ENCODE assay signal across 24 cellular contexts in the genomic region with DNA sequence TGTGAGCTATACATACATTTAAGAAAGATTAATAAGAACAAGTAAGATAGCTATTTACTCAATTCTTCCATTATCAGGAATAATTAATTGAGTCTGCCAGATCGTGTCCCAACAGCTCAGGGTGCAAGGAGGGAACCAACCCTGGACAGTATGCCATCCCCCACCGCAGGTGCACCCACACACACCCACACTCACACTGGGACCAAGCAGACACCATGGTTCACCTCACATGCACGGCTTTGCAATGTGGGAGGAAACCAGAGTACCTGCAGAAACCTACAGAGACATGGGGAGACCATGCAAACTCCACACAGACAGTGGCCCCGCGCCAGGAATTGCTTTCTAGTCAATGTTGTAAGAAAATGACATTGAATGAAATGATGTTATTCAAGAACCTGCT. TPM values are rescaled to one million over a fixed set of nuclear protein-coding genes. Genes with fewer than 3 reads are reported as not detected.
DNase-seq lines count a peak whose midpoint lies in the region; ATAC-seq and TF ChIP-seq lines count a peak whose summit lies in the region.
"Had no signal": no experiment of that assay in that cellular context is flagged by ENCODE, and none has a peak within 500 bp of the region (broad histone marks: within the 10 kb centered on the region; RNA-seq: fewer than 3 reads in every experiment).

No MANE protein-coding gene starts in this region.

- H3K4me3 ChIP-seq in left ventricle myocardium inferior (no peak overlapping the region), heart left ventricle (no peak overlapping the region), IMR-90 (ENCODE audit: insufficient read depth, low read depth, low read length) (no peak overlapping the region), neuronal stem cell (ENCODE audit: low read length in 2 of 2) (no peak overlapping the region)
- H3K4me3 ChIP-seq: BLaER1, GM12878 had no signal

- H3K4me1 ChIP-seq in left ventricle myocardium inferior (peaks cover 44% of the 10 kb centered on the region), heart left ventricle (peaks cover 0 to 36% (median 11%) of the 10 kb centered on the region in 12 donors), IMR-90 (ENCODE audit: control insufficient read depth, insufficient read depth, low read length) (peaks cover 13% of the 10 kb centered on the region), neuronal stem cell (ENCODE audit: control insufficient read depth in 2 of 2, insufficient read depth in 1 of 2, low read depth in 1 of 2, low read length in 2 of 2) (peaks cover 0 to 3% of the 10 kb centered on the region in 2 donors)
- H3K4me1 ChIP-seq: BE2C, BLaER1 had no signal

- TF ChIP-seq CTCF in left ventricle myocardium inferior (IDR thresholded peaks at IDR 0.05; ENCODE audit: borderline replicate concordance): no peak
- no peak for TF ChIP-seq CTCF in heart left ventricle (IDR thresholded peaks at IDR 0.05)
- TF ChIP-seq CTCF in IMR-90 (conservative IDR thresholded peaks at IDR 0.05; ENCODE audit: low read depth, low read length): no peak

- H3K9ac ChIP-seq in IMR-90 (ENCODE audit: low read depth, low read length) (no peak overlapping the region), neuronal stem cell (ENCODE audit: low read depth, low read length, poor library complexity) (no peak overlapping the region)
- H3K9ac ChIP-seq: BLaER1 had no signal

- no peaks in the 10 kb centered on the region for H3K79me1 ChIP-seq in IMR-90 (ENCODE audit: low read depth in 1 of 2, low read length in 2 of 2)
- H3K79me1 ChIP-seq in neuronal stem cell (ENCODE audit: low read depth, low read length): no peaks in the 10 kb centered on the region

- H4K20me1 ChIP-seq in IMR-90 (ENCODE audit: insufficient read depth, low read length): no peaks in the 10 kb centered on the region
- H4K20me1 ChIP-seq: BLaER1 had no signal

- WGBS in heart left ventricle, 4 donors: 92 to 96% (median 94%) methylated on average over 5 of the region's 5 CpGs
- WGBS in IMR-90 (ENCODE audit: extremely low coverage in 2 of 2, insufficient read length in 1 of 2), 2 experiments: 100% methylated on average over 1 of the region's 5 CpGs; no CpG with 5 or more reads in 1 of the 2 experiments
- WGBS in neuronal stem cell (ENCODE audit: extremely low coverage in 2 of 2, insufficient read length in 2 of 2, insufficient replicate concordance in 1 of 2), 2 donors: no CpG with 5 or more reads among the region's 5 CpGs

- H3K56ac ChIP-seq in IMR-90 (ENCODE audit: extremely low read depth, insufficient read depth, low read length): no peak overlapping the region

- no peak overlapping the region for H2AK9ac ChIP-seq in IMR-90 (replicated peaks; ENCODE audit: low read depth, low read length, poor library complexity)

- H2BK5ac ChIP-seq in IMR-90 (ENCODE audit: low read depth, low read length, poor library complexity, severe bottlenecking) (no peak overlapping the region), neuronal stem cell (ENCODE audit: low read length) (no peak overlapping the region)

- H3K4ac ChIP-seq in IMR-90 (ENCODE audit: low read depth, low read length): no peak overlapping the region
- H3K4ac ChIP-seq in neuronal stem cell (ENCODE audit: low read length): no peak overlapping the region

- dilution Hi-C loops in IMR-90 (cut with HindIII; ENCODE audit: low sequenced_read_pairs, unreplicated experiment): no loop called here

- no TSS peak for BruUV-seq in IMR-90 (replicated peaks; lab: Mats Ljungman, UMichigan)

- POLR2A ChIA-PET in IMR-90 (lab: Charles Lee; ENCODE audit: unreplicated experiment): no interaction called here

- no peak for ATAC-seq in heart left ventricle
- no peak for ATAC-seq in IMR-90 (ENCODE audit: low read depth)
- no peak for ATAC-seq in GM21447 (IDR thresholded peaks at IDR 0.05; ENCODE audit: unreplicated experiment)
- ATAC-seq: GM12878 had no signal

- H4K5ac ChIP-seq in IMR-90 (ENCODE audit: low read depth, low read length): no peak overlapping the region

- H2BK120ac ChIP-seq in IMR-90 (ENCODE audit: low read depth, low read length) (no peak overlapping the region), neuronal stem cell (ENCODE audit: low read depth, low read length) (no peak overlapping the region)

- in situ Hi-C loops in IMR-90 (cut with MboI; ENCODE audit: low sequenced_read_pairs): no loop called here

- H3K9me1 ChIP-seq in IMR-90 (ENCODE audit: insufficient read depth, low read length): peaks cover 8% of the 10 kb centered on the region

- intact Hi-C loops in left ventricle myocardium inferior (cut with micrococcal nuclease) (no loop called here), heart left ventricle (cut with DNase I) (no loop called here), IMR-90 (cut with micrococcal nuclease) (no loop called here)

- no peak overlapping the region for H2BK12ac ChIP-seq in neuronal stem cell (ENCODE audit: low read length)

- H3K18ac ChIP-seq in IMR-90 (ENCODE audit: low read depth, low read length) (no peak overlapping the region), neuronal stem cell (ENCODE audit: low read length) (peak overlapping the region; percentile 35)

- TF ChIP-seq RAD21 in IMR-90 (IDR thresholded peaks at IDR 0.05; ENCODE audit: low read length): no peak

- H3K27ac ChIP-seq in left ventricle myocardium inferior (replicated peaks): peak overlapping the region; percentile 84
- H3K27ac ChIP-seq in heart left ventricle: peak overlapping the region in 4 of 12 donors; percentile 60 to 85 (median 82)
- H3K27ac ChIP-seq in IMR-90 (ENCODE audit: insufficient read depth, low read length): no peak overlapping the region
- H3K27ac ChIP-seq in neuronal stem cell (replicated peaks; ENCODE audit: low read length): no peak overlapping the region
- H3K27ac ChIP-seq: BLaER1 had no signal

- H3K4me2 ChIP-seq in IMR-90 (ENCODE audit: low read depth, low read length) (no peak overlapping the region), neuronal stem cell (ENCODE audit: insufficient read depth, low read length, poor library complexity, severe bottlenecking) (no peak overlapping the region)
- H3K4me2 ChIP-seq: BLaER1 had no signal

- TF ChIP-seq POLR2A in heart left ventricle (IDR thresholded peaks at IDR 0.05) (no peak), IMR-90 (IDR thresholded peaks at IDR 0.05; ENCODE audit: low read depth, low read length) (no peak)

- H3K36me3 ChIP-seq in left ventricle myocardium inferior (no peaks in the 10 kb centered on the region), heart left ventricle (no peaks in the 10 kb centered on the region), IMR-90 (ENCODE audit: control insufficient read depth, insufficient read depth, low read length) (no peaks in the 10 kb centered on the region), neuronal stem cell (replicated peaks in 1 of 2; ENCODE audit: control insufficient read depth in 2 of 2, insufficient read depth in 2 of 2, low read length in 2 of 2) (no peaks in the 10 kb centered on the region)
- H3K36me3 ChIP-seq: BE2C, BLaER1 had no signal

- H3K23ac ChIP-seq in IMR-90 (ENCODE audit: low read depth, low read length) (no peak overlapping the region), neuronal stem cell (ENCODE audit: low read depth, low read length, poor library complexity) (no peak overlapping the region)

- H4K8ac ChIP-seq in IMR-90 (ENCODE audit: low read depth in 2 of 2, low read length in 2 of 2): no peak overlapping the region
- no peak overlapping the region for H4K8ac ChIP-seq in neuronal stem cell (ENCODE audit: low read depth, low read length)

- H2BK20ac ChIP-seq in IMR-90 (ENCODE audit: low read depth, low read length): 0 out of 2 replicates have a peak overlapping the region, but pooled peaks have one; percentile 9

- H2BK15ac ChIP-seq in IMR-90 (ENCODE audit: low read depth, low read length): 0 out of 3 replicates have a peak overlapping the region, but pooled peaks have one; percentile 45
- H2BK15ac ChIP-seq in neuronal stem cell (ENCODE audit: low read length): no peak overlapping the region

- DNase-seq in left ventricle myocardium inferior (no peak), heart left ventricle (no peak), IMR-90 (no peak), neuronal stem cell (ENCODE audit: low spot score) (no peak), nucleus accumbens (lab: John Stamatoyannopoulos, UW) (no peak)
- DNase-seq: 8988T; ACHN; BE2C; C1 segment of cervical spinal cord; CD4-positive, alpha-beta memory T cell; CD4-positive, CD25-positive, alpha-beta regulatory T cell; CD8-positive, alpha-beta memory T cell; COR-L47; DMS 273 treated with DMSO at 0.1 percent for 48 hours; DMS153; DMS53; DMS79; DND-41; EL; GDM1 had no signal

- H4K91ac ChIP-seq in IMR-90 (ENCODE audit: insufficient read depth, low read depth, low read length): no peak overlapping the region
- no peak overlapping the region for H4K91ac ChIP-seq in neuronal stem cell (ENCODE audit: low read depth, low read length, poor library complexity)

- H2AK5ac ChIP-seq in IMR-90 (ENCODE audit: low read depth, low read length) (no peak overlapping the region; the same call in 1 of the 2 replicates), neuronal stem cell (ENCODE audit: low read depth, low read length) (no peak overlapping the region)

- H3K9me3 ChIP-seq in left ventricle myocardium inferior (replicated peaks): peaks cover 1% of the 10 kb centered on the region
- peaks cover 0 to 4% (median 0%) of the 10 kb centered on the region in 12 donors for H3K9me3 ChIP-seq in heart left ventricle
- no peaks in the 10 kb centered on the region for H3K9me3 ChIP-seq in IMR-90 (ENCODE audit: control insufficient read depth, insufficient read depth, low read length)
- peaks cover 0 to 2% of the 10 kb centered on the region in 2 donors for H3K9me3 ChIP-seq in neuronal stem cell (replicated peaks in 1 of 2; ENCODE audit: control insufficient read depth in 2 of 2, insufficient read depth in 1 of 2, low read depth in 1 of 2, low read length in 2 of 2)
- H3K9me3 ChIP-seq: BE2C had no signal

- H2AFZ ChIP-seq in IMR-90 (replicated peaks; ENCODE audit: low read length, poor library complexity) (no peak overlapping the region), neuronal stem cell (ENCODE audit: low read length) (no peak overlapping the region)

- H3K27me3 ChIP-seq in left ventricle myocardium inferior (ENCODE audit: low read depth): no peaks in the 10 kb centered on the region
- peaks cover 0 to 3% (median 0%) of the 10 kb centered on the region in 9 donors for H3K27me3 ChIP-seq in heart left ventricle
- no peaks in the 10 kb centered on the region for H3K27me3 ChIP-seq in IMR-90 (ENCODE audit: control insufficient read depth, insufficient read depth, low read length)
- H3K27me3 ChIP-seq in neuronal stem cell (ENCODE audit: control insufficient read depth in 3 of 3, insufficient read depth in 3 of 3, low read depth in 1 of 3, low read length in 3 of 3): no peaks in the 10 kb centered on the region
- H3K27me3 ChIP-seq: BE2C, BLaER1 had no signal

- CTCF ChIA-PET in IMR-90 (lab: Yijun Ruan, JAX): interaction anchor here (1.0 kb wide), 1 partner anchor 84 kb away, joined by 3 read pairs; no protein-coding TSS in a partner anchor

- H3K14ac ChIP-seq in IMR-90 (replicated peaks; ENCODE audit: low read depth, low read length) (no peak overlapping the region), neuronal stem cell (ENCODE audit: low read length) (no peak overlapping the region)

RNA-seq across cellular contexts. Expression of a gene that starts 20.0 kb away (rescaled TPM):
- total RNA-seq in left ventricle myocardium inferior: 108 TPM
- total RNA-seq in heart left ventricle: 100 to 1,000 TPM in 6 of 9 donors, 10 to 100 TPM in 3; 89.4 to 159 (median 112) TPM
- polyA plus RNA-seq in heart left ventricle: 10 to 100 TPM; 26.8 to 41.8 TPM
- 43.4 and 61.7 TPM in 2 replicates for total RNA-seq in IMR-90 (2012; rRNA removed)
- polyA plus RNA-seq in IMR-90 (2012; rRNA removed): 41.9 and 42.2 TPM in 2 replicates
- 13.8 and 15.5 TPM in 2 replicates for polyA plus RNA-seq in IMR-90 (2012; cell fraction: cytosol; rRNA removed)
- polyA plus RNA-seq in IMR-90 (2012; cell fraction: nucleus; rRNA removed; ENCODE audit: low replicate concordance): 15.4 and 56.9 TPM in 2 replicates
- polyA plus RNA-seq in neuronal stem cell (2013, experiment 1 of 2): 57.3 TPM
- polyA plus RNA-seq in neuronal stem cell (2013, experiment 2 of 2): 58.1 TPM
- total RNA-seq: CD4-positive, alpha-beta memory T cell; CD4-positive, CD25-positive, alpha-beta regulatory T cell; CD8-positive, alpha-beta memory T cell had no signal
- polyA plus RNA-seq: CD14-positive monocyte; CD4-positive, alpha-beta memory T cell; CD8-positive, alpha-beta memory T cell had no signal
